Comparison of ENCODE assay signal across 13 cellular contexts in genomic region chr3:142958707-142959106, GRCh38. TPM values are rescaled to one million over a fixed set of nuclear protein-coding genes. Genes with fewer than 3 reads are reported as not detected.
A peak's percentile ranks its signal among the peaks of the same experiment; 100 is the strongest.
DNase-seq lines count a peak whose midpoint lies in the region; ATAC-seq, FAIRE-seq and TF ChIP-seq lines count a peak whose summit lies in the region.
"Had no signal": no experiment of that assay in that cellular context is flagged by ENCODE, and none has a peak within 500 bp of the region (broad histone marks: within the 10 kb centered on the region; RNA-seq: fewer than 3 reads in every experiment).

No MANE protein-coding gene starts in this region.

- FAIRE-seq in bronchial epithelial cell (lab: Jason Lieb, UNC), result peak; percentile 13

- no peak for TF ChIP-seq CTCF in bronchial epithelial cell (IDR thresholded peaks at IDR 0.05; ENCODE audit: insufficient read depth, low read length, severe bottlenecking)
- peak; percentile 10 for TF ChIP-seq CTCF in retinal pigment epithelial cell (conservative IDR thresholded peaks at IDR 0.05; ENCODE audit: low read depth, low read length)

- H3K36me3 ChIP-seq in bronchial epithelial cell (ENCODE audit: control insufficient read depth, insufficient read depth, low read length), result no peaks in the 10 kb centered on the region
- H3K36me3 ChIP-seq: cardiac muscle cell, suprapubic skin had no signal

- DNase-seq in ELR (ENCODE audit: low read depth), result peak; percentile 90
- DNase-seq in HT1080 (ENCODE audit: low read depth), result peak; percentile 89
- peak; percentile 99 for DNase-seq in bronchial epithelial cell (ENCODE audit: low read depth)
- peak; percentile 70 for DNase-seq in retinal pigment epithelial cell (ENCODE audit: low read depth)
- DNase-seq in foreskin melanocyte, result no peak
- no peak for DNase-seq in NCI-H2081 (lab: John Stamatoyannopoulos, UW)
- DNase-seq: glutamatergic neuron, midbrain, NCI-H2081 treated with DMSO at 0.1 percent for 48 hours had no signal

- no peak overlapping the region for H3K4me3 ChIP-seq in bronchial epithelial cell (ENCODE audit: low read depth, low read length)
- no peak overlapping the region for H3K4me3 ChIP-seq in retinal pigment epithelial cell (ENCODE audit: low read length)
- H3K4me3 ChIP-seq: cardiac muscle cell, suprapubic skin had no signal

- peaks cover 4% of the 10 kb centered on the region for H3K27me3 ChIP-seq in bronchial epithelial cell (ENCODE audit: control insufficient read depth, insufficient read depth, low read length)

- ATAC-seq in HG03342 (IDR thresholded peaks at IDR 0.05; ENCODE audit: unreplicated experiment), result no peak

RNA-seq across cellular contexts. Expression of gene PAQR9, which starts 4.8 kb away (rescaled TPM):
- 0.03 TPM in 1 of 2 replicates, not detected in the other for total RNA-seq in HT1080 (2014; rRNA removed; shearing (Covaris generic))
- 0.17 and 0.24 TPM in 2 replicates for polyA plus RNA-seq in HT1080 (2015; cell fraction: cytosol; rRNA removed)
- polyA plus RNA-seq in HT1080 (2015; cell fraction: nucleus; rRNA removed), result 0.12 and 0.32 TPM in 2 replicates
- not detected in 2 replicates for total RNA-seq in bronchial epithelial cell
- total RNA-seq: G401, suprapubic skin had no signal

RNA-seq across cellular contexts. Expression of gene U2SURP, which starts 42.7 kb away (rescaled TPM):
- total RNA-seq in HT1080 (2014; rRNA removed; shearing (Covaris generic)), result 96.0 and 124 TPM in 2 replicates
- 67.2 and 90.0 TPM in 2 replicates for polyA plus RNA-seq in HT1080 (2015; cell fraction: cytosol; rRNA removed)
- polyA plus RNA-seq in HT1080 (2015; cell fraction: nucleus; rRNA removed), result 383 and 410 TPM in 2 replicates
- total RNA-seq in bronchial epithelial cell, result 40.8 and 47.6 TPM in 2 replicates

Comparison
In these comparisons a context has a peak if more than half of its experiments do, and no peak if none do; other contexts are left out.
1. DNase-seq: peak in ELR (single experiment), HT1080 (single experiment), bronchial epithelial cell (single experiment) and retinal pigment epithelial cell (single experiment); none in foreskin melanocyte (single experiment) and NCI-H2081 (0 of 2).